9 cellular contexts compared by ENCODE assay signal in the genomic region with DNA sequence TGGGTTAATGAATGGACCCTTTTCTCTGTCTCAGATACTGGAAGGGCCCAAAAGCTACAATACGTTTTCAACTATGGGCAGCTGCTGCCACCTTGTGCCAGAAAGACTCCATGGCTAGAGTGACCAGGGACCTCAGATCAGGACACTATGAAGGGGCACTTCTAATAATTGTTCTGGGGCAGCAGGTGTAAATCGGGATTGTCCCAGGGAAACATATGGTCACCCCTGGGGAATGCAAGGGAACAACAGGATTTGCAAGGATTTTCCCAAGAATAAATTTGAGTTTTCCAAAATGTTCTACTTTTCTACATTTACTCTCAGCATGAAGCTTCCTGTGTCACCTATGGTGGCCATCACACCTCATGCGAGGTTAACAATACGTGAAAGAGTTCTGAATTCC. TPM values are rescaled to one million over a fixed set of nuclear protein-coding genes. Genes with fewer than 3 reads are reported as not detected.
DNase-seq lines count a peak whose midpoint lies in the region; ATAC-seq and TF ChIP-seq lines count a peak whose summit lies in the region.
"Had no signal": no experiment of that assay in that cellular context is flagged by ENCODE, and none has a peak within 500 bp of the region (broad histone marks: within the 10 kb centered on the region; RNA-seq: fewer than 3 reads in every experiment).

No MANE protein-coding gene starts in this region.

- H3K9me3 Mint-ChIP-seq in activated naive CD4-positive, alpha-beta T cell treated with anti-CD3 and anti-CD28 coated beads, Interleukin-2, amount 50 U/mL, for 72 hours = no peaks in the 10 kb centered on the region

- no peaks in the 10 kb centered on the region for H3K4me1 ChIP-seq in MM.1S (ENCODE audit: low read length)
- peaks cover 0 to 5% (median 0%) of the 10 kb centered on the region in 12 donors for H3K4me1 ChIP-seq in heart left ventricle

- TF ChIP-seq CTCF in MM.1S (IDR thresholded peaks at IDR 0.05; ENCODE audit: low read length) = peak; percentile 96
- peak; percentile 23 to 70 (median 56) for TF ChIP-seq CTCF in heart left ventricle (IDR thresholded peaks at IDR 0.05)

- no peak overlapping the region for H2AFZ ChIP-seq in MM.1S (ENCODE audit: low read length)

- H4K20me1 ChIP-seq in MM.1S (ENCODE audit: insufficient read depth, low read length) = no peaks in the 10 kb centered on the region
- H4K20me1 ChIP-seq: BLaER1 treated with 17β-estradiol and CSF1 and Interleukin-3, amounts not matched to agents 10 nM and 100 nM had no signal

- DNase-seq in NCI-H2081 (lab: John Stamatoyannopoulos, UW) (peak; percentile 40 to 64), NCI-H2081 treated with DMSO at 0.1 percent for 48 hours (lab: John Stamatoyannopoulos, UW) (no peak), MM.1S (peak; percentile 70), SKM-1 treated with dmso at 0.1 percent for 144 hours (lab: John Stamatoyannopoulos, UW; ENCODE audit: unreplicated experiment) (peak; percentile 69), heart left ventricle (peak in 3 of 5 donors; percentile 35 to 44 (median 35)), sciatic nerve (ENCODE audit: low spot score) (peak; percentile 63)
- peak in 1 of 2 donors; percentile 56 for DNase-seq in activated naive CD4-positive, alpha-beta T cell treated with anti-CD3 and anti-CD28 coated beads, Interleukin-2, amount 50 U/mL, for 72 hours (ENCODE audit: low spot score in 2 of 2)

- no peak for TF ChIP-seq POLR2A in heart left ventricle (IDR thresholded peaks at IDR 0.05)

- intact Hi-C loops in heart left ventricle (cut with DNase I) (loop anchor here in 7 of 10 donors (5.0 to 10.0 kb wide), 6 partner anchors 347 to 497 kb away; a partner anchor contains a TSS), sciatic nerve (cut with DNase I) (no loop called here)

- no peak overlapping the region for H3K27ac ChIP-seq in MM.1S (ENCODE audit: low read length)
- H3K27ac ChIP-seq in heart left ventricle = no peak overlapping the region
- H3K27ac ChIP-seq: BLaER1 treated with 17β-estradiol and CSF1 and Interleukin-3, amounts not matched to agents 10 nM and 100 nM had no signal

- no peak overlapping the region for H3K4me2 ChIP-seq in MM.1S (ENCODE audit: low read depth, low read length)
- H3K4me2 ChIP-seq: BLaER1 treated with 17β-estradiol and CSF1 and Interleukin-3, amounts not matched to agents 10 nM and 100 nM had no signal

- H3K4me3 ChIP-seq in MM.1S (ENCODE audit: low read length) = no peak overlapping the region
- H3K4me3 ChIP-seq in heart left ventricle = no peak overlapping the region
- H3K4me3 ChIP-seq: BLaER1 treated with 17β-estradiol and CSF1 and Interleukin-3, amounts not matched to agents 10 nM and 100 nM had no signal

- H3K9me3 ChIP-seq in MM.1S (replicated peaks; ENCODE audit: insufficient read depth, low read length) (no peaks in the 10 kb centered on the region), heart left ventricle (no peaks in the 10 kb centered on the region)
- H3K9me3 ChIP-seq: BLaER1 treated with 17β-estradiol and CSF1 and Interleukin-3, amounts not matched to agents 10 nM and 100 nM had no signal

- H3F3A ChIP-seq in MM.1S (ENCODE audit: insufficient read depth, low read length) = no peaks in the 10 kb centered on the region

- H3K36me3 ChIP-seq in MM.1S (replicated peaks; ENCODE audit: insufficient read depth, low read length) (no peaks in the 10 kb centered on the region), heart left ventricle (no peaks in the 10 kb centered on the region)
- H3K36me3 ChIP-seq: BLaER1 treated with 17β-estradiol and CSF1 and Interleukin-3, amounts not matched to agents 10 nM and 100 nM had no signal

- WGBS in heart left ventricle, 4 donors = 20 to 26% (median 26%) methylated on average over 4 of the region's 4 CpGs

- no peaks in the 10 kb centered on the region for H3K9me2 ChIP-seq in MM.1S (replicated peaks; ENCODE audit: insufficient read depth, low read length)

- no peaks in the 10 kb centered on the region for H3K36me3 Mint-ChIP-seq in activated naive CD4-positive, alpha-beta T cell treated with anti-CD3 and anti-CD28 coated beads, Interleukin-2, amount 50 U/mL, for 72 hours

- H3K27me3 ChIP-seq in MM.1S (replicated peaks; ENCODE audit: insufficient read depth, low read length) (no peaks in the 10 kb centered on the region), heart left ventricle (peaks cover 0 to 13% (median 0%) of the 10 kb centered on the region in 9 donors)
- H3K27me3 ChIP-seq: BLaER1 treated with 17β-estradiol and CSF1 and Interleukin-3, amounts not matched to agents 10 nM and 100 nM had no signal

- no peaks in the 10 kb centered on the region for H3K79me2 ChIP-seq in MM.1S (ENCODE audit: low read length)

- H3K9ac ChIP-seq in MM.1S (ENCODE audit: low read length) = no peak overlapping the region

- ATAC-seq in activated naive CD4-positive, alpha-beta T cell treated with anti-CD3 and anti-CD28 coated beads, Interleukin-2, amount 50 U/mL, for 72 hours = peak; percentile 70 to 80
- ATAC-seq in heart left ventricle (peak; percentile 62 to 84 (median 82)), sciatic nerve (peak; percentile 90), HG02610 (IDR thresholded peaks at IDR 0.05; ENCODE audit: unreplicated experiment) (no peak)

- no peak overlapping the region for H3K27ac Mint-ChIP-seq in activated naive CD4-positive, alpha-beta T cell treated with anti-CD3 and anti-CD28 coated beads, Interleukin-2, amount 50 U/mL, for 72 hours

RNA-seq across cellular contexts. Expression of a gene that starts 12.0 kb away (rescaled TPM):
- not detected for total RNA-seq in activated naive CD4-positive, alpha-beta T cell treated with anti-CD3 and anti-CD28 coated beads, Interleukin-2, amount 50 U/mL, for 72 hours
- total RNA-seq in heart left ventricle = not detected
- not detected for polyA plus RNA-seq in heart left ventricle
- total RNA-seq in sciatic nerve = not detected

RNA-seq across cellular contexts. Expression of a gene that starts 36.0 kb away (rescaled TPM):
- under 1 TPM in 1 of 2 donors, not detected in 1; 0.05 TPM for total RNA-seq in activated naive CD4-positive, alpha-beta T cell treated with anti-CD3 and anti-CD28 coated beads, Interleukin-2, amount 50 U/mL, for 72 hours
- total RNA-seq in heart left ventricle (under 1 TPM in 2 of 9 donors, not detected in 7; 0.42 to 0.49 TPM), sciatic nerve (0.49 TPM)
- polyA plus RNA-seq in heart left ventricle = under 1 TPM; 0.04 to 0.64 TPM

RNA-seq across cellular contexts. Expression of a gene that starts 50.3 kb away (rescaled TPM):
- total RNA-seq in activated naive CD4-positive, alpha-beta T cell treated with anti-CD3 and anti-CD28 coated beads, Interleukin-2, amount 50 U/mL, for 72 hours = under 1 TPM in 1 of 2 donors, not detected in 1; 0.06 TPM
- 1 to 10 TPM in 3 of 9 donors, under 1 TPM in 6; 0.42 to 3.3 (median 0.85) TPM for total RNA-seq in heart left ventricle
- polyA plus RNA-seq in heart left ventricle = under 1 TPM; 0.08 to 0.28 TPM
- total RNA-seq in sciatic nerve = 0.49 TPM
